In genomic region chr9:114236391-114237138, GRCh38 we compare ENCODE assay signal across 30 cellular contexts.
"Had no signal": no experiment of that assay in that cellular context is flagged by ENCODE, and none has a peak within 500 bp of the region (broad histone marks: within the 10 kb centered on the region; RNA-seq: fewer than 3 reads in every experiment).

No MANE protein-coding gene starts in this region.

- H3K4me3 ChIP-seq: coronary artery, dorsolateral prefrontal cortex, heart left ventricle, lower lobe of right lung, smooth muscle cell, suprapubic skin, tibial nerve had no signal

- DNase-seq: activated CD4-positive, alpha-beta T cell treated with anti-CD3 and anti-CD28 coated beads for 4 hours; activated CD4-positive, alpha-beta T cell treated with anti-CD3 and anti-CD28 coated beads, Interleukin-2, amount 50 U/mL, for 4 hours; activated naive CD4-positive, alpha-beta T cell; activated T-cell treated with anti-CD3 and anti-CD28 coated beads for 4 hours; activated T-cell treated with anti-CD3 and anti-CD28 coated beads, Interleukin-2, amount 50 U/mL, for 72 hours; cerebellar nuclear complex; dorsolateral prefrontal cortex; effector memory CD4-positive, alpha-beta T cell; erythroblast; foreskin keratinocyte; heart left ventricle; hypothalamus; immature natural killer cell; kidney; left colon; lower lobe of right lung; mesenchymal stem cell; naive thymus-derived CD8-positive, alpha-beta T cell; retina; stimulated activated CD4-positive, alpha-beta T cell treated with anti-CD3 and anti-CD28 coated beads, Interleukin-15, amount 100 ng/mL, for 24 hours; stimulated activated CD4-positive, alpha-beta T cell treated with anti-CD3 and anti-CD28 coated beads, Interleukin-2, amount 100 ng/mL, for 24 hours; stimulated activated naive CD4-positive, alpha-beta T cell; T-helper 9 cell had no signal

- H3K27ac ChIP-seq: coronary artery, dorsolateral prefrontal cortex, foreskin keratinocyte, lower lobe of right lung, suprapubic skin, tibial nerve, VCaP had no signal

- H3K4me3 Mint-ChIP-seq: activated T-cell treated with anti-CD3 and anti-CD28 coated beads, Interleukin-2, amount 50 U/mL, for 72 hours; immature natural killer cell; naive thymus-derived CD8-positive, alpha-beta T cell; T-helper 1 cell treated with Interleukin-12 subunit alpha and Interleukin-12 subunit beta and Interleukin-4 antibody, amounts not matched to agents 30 μg/mL and 1 μg/mL, for 36 hours had no signal

- H3K4me1 ChIP-seq: foreskin keratinocyte, lower lobe of right lung had no signal

- H3K27me3 ChIP-seq: foreskin keratinocyte, heart left ventricle, suprapubic skin, tibial nerve had no signal

- ATAC-seq: activated naive CD4-positive, alpha-beta T cell treated with anti-CD3 and anti-CD28 coated beads, Interleukin-2, amount 50 U/mL, for 72 hours; activated T-cell treated with anti-CD3 and anti-CD28 coated beads, Interleukin-2, amount 50 U/mL, for 72 hours; foreskin keratinocyte; heart left ventricle; left colon; lower lobe of right lung; naive thymus-derived CD8-positive, alpha-beta T cell had no signal

- H3K36me3 Mint-ChIP-seq: activated naive CD4-positive, alpha-beta T cell treated with anti-CD3 and anti-CD28 coated beads, Interleukin-2, amount 50 U/mL, for 72 hours; immature natural killer cell; naive thymus-derived CD8-positive, alpha-beta T cell had no signal

- H3K9me3 ChIP-seq: heart left ventricle, lower lobe of right lung, suprapubic skin, tibial nerve had no signal

- H3K9me3 Mint-ChIP-seq: activated naive CD4-positive, alpha-beta T cell treated with anti-CD3 and anti-CD28 coated beads, Interleukin-2, amount 50 U/mL, for 72 hours; activated T-cell treated with anti-CD3 and anti-CD28 coated beads, Interleukin-2, amount 50 U/mL, for 72 hours; immature natural killer cell; naive thymus-derived CD8-positive, alpha-beta T cell; T-helper 1 cell treated with Interleukin-12 subunit alpha and Interleukin-12 subunit beta and Interleukin-4 antibody, amounts not matched to agents 30 μg/mL and 1 μg/mL, for 36 hours had no signal

- H3K36me3 ChIP-seq: lower lobe of right lung had no signal

- H3K4me1 Mint-ChIP-seq: immature natural killer cell had no signal

- H3K27ac Mint-ChIP-seq: activated T-cell treated with anti-CD3 and anti-CD28 coated beads, Interleukin-2, amount 50 U/mL, for 72 hours; immature natural killer cell; T-helper 1 cell treated with Interleukin-12 subunit alpha and Interleukin-12 subunit beta and Interleukin-4 antibody, amounts not matched to agents 30 μg/mL and 1 μg/mL, for 36 hours had no signal
